17 cellular contexts compared by ENCODE assay signal in the genomic region with DNA sequence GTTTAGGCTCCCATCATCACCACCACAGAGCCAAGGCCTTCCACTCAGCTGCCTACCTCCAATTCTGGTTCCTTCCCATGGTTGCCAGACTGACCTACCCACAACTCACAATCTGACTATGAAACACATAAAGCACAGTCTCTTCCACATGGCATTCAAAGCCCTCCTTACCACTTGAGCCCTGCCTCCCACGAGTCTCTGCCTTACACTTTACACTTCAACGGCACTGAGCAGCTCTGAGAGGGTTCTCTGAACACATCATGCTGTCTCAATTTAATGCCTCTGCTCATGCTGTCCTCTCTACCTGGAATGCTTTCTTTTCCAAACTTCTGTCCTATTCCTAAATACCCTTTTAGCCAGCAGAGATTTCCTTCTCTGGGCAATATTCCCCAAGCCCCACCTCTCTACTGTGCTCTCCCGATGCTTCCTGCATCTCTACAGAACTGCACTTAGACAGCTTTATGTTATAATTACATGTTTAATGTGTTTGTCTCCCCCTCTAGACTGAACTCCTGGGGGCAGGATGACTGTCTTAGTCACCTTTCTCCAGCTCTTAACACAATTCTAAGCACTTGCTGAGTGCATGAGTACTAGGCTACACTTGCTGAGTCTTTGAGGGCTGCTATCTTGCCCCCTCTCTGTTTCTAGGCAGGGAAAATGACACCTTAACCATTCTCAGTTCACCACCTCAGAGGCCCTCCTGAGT. TPM values are rescaled to one million over a fixed set of nuclear protein-coding genes. Genes with fewer than 3 reads are reported as not detected.
A peak's percentile ranks its signal among the peaks of the same experiment; 100 is the strongest.
DNase-seq lines count a peak whose midpoint lies in the region; ATAC-seq, FAIRE-seq and TF ChIP-seq lines count a peak whose summit lies in the region.
"Had no signal": no experiment of that assay in that cellular context is flagged by ENCODE, and none has a peak within 500 bp of the region (broad histone marks: within the 10 kb centered on the region; RNA-seq: fewer than 3 reads in every experiment).

No MANE protein-coding gene starts in this region.

- H3K9me3 Mint-ChIP-seq in astrocyte (ENCODE audit: unreplicated experiment): no peaks in the 10 kb centered on the region
- H3K9me3 Mint-ChIP-seq: activated T-helper 2 cell treated with anti-CD3 and anti-CD28 coated beads, Interferon-gamma antibody, Interleukin-2, Interleukin-4, amounts not matched to agents 10 μg/mL and 5 μg/mL and 100 μg/mL, durations not matched to agents 14 hours and 24 hours and 36 hours had no signal

- H4K20me1 ChIP-seq in SK-N-SH (ENCODE audit: insufficient read depth): peaks cover 60% of the 10 kb centered on the region
- H4K20me1 ChIP-seq in IMR-90 (ENCODE audit: insufficient read depth, low read length): peaks cover 23% of the 10 kb centered on the region; the same call in 1 of the 2 replicates
- H4K20me1 ChIP-seq in astrocyte (ENCODE audit: insufficient read depth, low read length): peaks cover 81% of the 10 kb centered on the region
- H4K20me1 ChIP-seq in smooth muscle cell (ENCODE audit: low read depth): peaks cover 83% of the 10 kb centered on the region

- no peaks in the 10 kb centered on the region for H3K9me3 ChIP-seq in SK-N-SH
- no peaks in the 10 kb centered on the region for H3K9me3 ChIP-seq in IMR-90 (ENCODE audit: control insufficient read depth, insufficient read depth, low read length)
- no peaks in the 10 kb centered on the region for H3K9me3 ChIP-seq in astrocyte (ENCODE audit: insufficient read depth, low read depth, low read length)
- H3K9me3 ChIP-seq in smooth muscle cell (replicated peaks; ENCODE audit: low read depth): no peaks in the 10 kb centered on the region
- no peaks in the 10 kb centered on the region for H3K9me3 ChIP-seq in Peyer's patch

- TF ChIP-seq CTCF in SK-N-SH (IDR thresholded peaks at IDR 0.05): no peak
- TF ChIP-seq CTCF in IMR-90 (conservative IDR thresholded peaks at IDR 0.05; ENCODE audit: low read depth, low read length): no peak
- TF ChIP-seq CTCF in astrocyte (IDR thresholded peaks at IDR 0.05; ENCODE audit: insufficient read depth, low read depth, low read length): no peak
- no peak for TF ChIP-seq CTCF in smooth muscle cell (IDR thresholded peaks at IDR 0.05; ENCODE audit: borderline replicate concordance, insufficient read depth, poor library complexity, severe bottlenecking)
- TF ChIP-seq CTCF in Peyer's patch (IDR thresholded peaks at IDR 0.05): no peak

- no peak for TF ChIP-seq RAD21 in SK-N-SH (IDR thresholded peaks at IDR 0.05; ENCODE audit: low read length)
- TF ChIP-seq RAD21 in IMR-90 (IDR thresholded peaks at IDR 0.05; ENCODE audit: low read length): no peak

- H3K27me3 Mint-ChIP-seq in astrocyte (ENCODE audit: low read depth, unreplicated experiment): no peaks in the 10 kb centered on the region
- H3K27me3 Mint-ChIP-seq: progenitor cell of endocrine pancreas had no signal

- H3F3A ChIP-seq in SK-N-SH (replicated peaks; ENCODE audit: insufficient read depth) (no peaks in the 10 kb centered on the region), smooth muscle cell (ENCODE audit: low read depth) (peaks cover 4% of the 10 kb centered on the region)

- no peak overlapping the region for H3K56ac ChIP-seq in IMR-90 (ENCODE audit: extremely low read depth, insufficient read depth, low read length)

- WGBS in SK-N-SH (ENCODE audit: low lambda C conversion rate): 74% methylated on average over 3 of the region's 3 CpGs
- no CpG with 5 or more reads among the region's 3 CpGs for WGBS in IMR-90 (ENCODE audit: extremely low coverage in 2 of 2, insufficient read length in 1 of 2), 2 experiments
- WGBS in smooth muscle cell (ENCODE audit: low lambda C conversion rate): 47% methylated on average over 3 of the region's 3 CpGs

- H3K4me3 ChIP-seq in SK-N-SH (ENCODE audit: low read depth in 2 of 2, low read length in 1 of 2) (no peak overlapping the region), IMR-90 (ENCODE audit: insufficient read depth, low read depth, low read length) (no peak overlapping the region), astrocyte (ENCODE audit: insufficient read depth, low read depth, low read length) (no peak overlapping the region), smooth muscle cell (no peak overlapping the region), Peyer's patch (no peak overlapping the region)
- H3K4me3 ChIP-seq: dorsolateral prefrontal cortex had no signal

- in situ Hi-C loops in IMR-90 (cut with MboI; ENCODE audit: low sequenced_read_pairs): no loop called here

- POLR2A ChIA-PET in SK-N-SH (lab: Yijun Ruan, JAX): interaction anchor here (1.6 kb wide), 1 partner anchor 10 kb away, joined by 4 read pairs; no protein-coding TSS in a partner anchor
- POLR2A ChIA-PET in IMR-90 (lab: Charles Lee; ENCODE audit: unreplicated experiment): no interaction called here

- no peak overlapping the region for H4K91ac ChIP-seq in IMR-90 (ENCODE audit: insufficient read depth, low read depth, low read length)

- H3K14ac ChIP-seq in IMR-90 (replicated peaks; ENCODE audit: low read depth, low read length): peak overlapping the region; percentile 70; the same call in 1 of the 2 replicates

- H3K36me3 Mint-ChIP-seq in astrocyte (ENCODE audit: low read depth, unreplicated experiment): peaks cover 3% of the 10 kb centered on the region

- intact Hi-C loops in IMR-90 (cut with micrococcal nuclease): no loop called here

- H2AFZ ChIP-seq in SK-N-SH (ENCODE audit: low read depth) (no peak overlapping the region), IMR-90 (replicated peaks; ENCODE audit: low read length, poor library complexity) (no peak overlapping the region), astrocyte (ENCODE audit: low read depth, low read length) (no peak overlapping the region), smooth muscle cell (ENCODE audit: low read depth) (no peak overlapping the region)

- H2BK15ac ChIP-seq in IMR-90 (ENCODE audit: low read depth, low read length): no peak overlapping the region

- H2BK20ac ChIP-seq in IMR-90 (ENCODE audit: low read depth, low read length): no peak overlapping the region

- DNase-seq in SK-N-SH (no peak), IMR-90 (no peak), astrocyte (ENCODE audit: low read depth) (no peak), smooth muscle cell (lab: John Stamatoyannopoulos, UW; ENCODE audit: unreplicated experiment) (no peak), Peyer's patch (no peak), DMS 273 treated with DMSO at 0.1 percent for 48 hours (lab: John Stamatoyannopoulos, UW) (no peak), NCI-H524 treated with DMSO at 0.1 percent for 48 hours (lab: John Stamatoyannopoulos, UW) (no peak)
- DNase-seq: activated CD4-positive, alpha-beta T cell treated with anti-CD3 and anti-CD28 coated beads for 4 hours; dorsolateral prefrontal cortex; kidney glomerular epithelial cell; NCI-H146; NCI-H526 had no signal

- no peaks in the 10 kb centered on the region for H3K36me3 ChIP-seq in SK-N-SH (replicated peaks in 1 of 2; ENCODE audit: control insufficient read depth in 1 of 2, insufficient read depth in 2 of 2, low read length in 1 of 2)
- H3K36me3 ChIP-seq in IMR-90 (ENCODE audit: control insufficient read depth, insufficient read depth, low read length): no peaks in the 10 kb centered on the region
- H3K36me3 ChIP-seq in astrocyte (ENCODE audit: insufficient read depth, low read length): no peaks in the 10 kb centered on the region
- no peaks in the 10 kb centered on the region for H3K36me3 ChIP-seq in smooth muscle cell (ENCODE audit: low read depth)
- no peaks in the 10 kb centered on the region for H3K36me3 ChIP-seq in Peyer's patch

- no peak overlapping the region for H4K8ac ChIP-seq in IMR-90 (ENCODE audit: low read depth in 2 of 2, low read length in 2 of 2)

- no peaks in the 10 kb centered on the region for H3K9me2 ChIP-seq in SK-N-SH

- no peak overlapping the region for H2BK5ac ChIP-seq in IMR-90 (ENCODE audit: low read depth, low read length, poor library complexity, severe bottlenecking)

- H3K27me3 ChIP-seq in SK-N-SH (ENCODE audit: insufficient read depth) (no peaks in the 10 kb centered on the region), IMR-90 (ENCODE audit: control insufficient read depth, insufficient read depth, low read length) (no peaks in the 10 kb centered on the region), astrocyte (ENCODE audit: insufficient read depth, low read length) (no peaks in the 10 kb centered on the region), smooth muscle cell (ENCODE audit: low read depth) (no peaks in the 10 kb centered on the region), Peyer's patch (no peaks in the 10 kb centered on the region)
- H3K27me3 ChIP-seq: dorsolateral prefrontal cortex had no signal

- no peak overlapping the region for H3K9ac ChIP-seq in SK-N-SH
- no peak overlapping the region for H3K9ac ChIP-seq in IMR-90 (ENCODE audit: low read depth, low read length)
- no peak overlapping the region for H3K9ac ChIP-seq in astrocyte (ENCODE audit: low read length)
- H3K9ac ChIP-seq in smooth muscle cell (ENCODE audit: low read depth): no peak overlapping the region

- peaks cover 28% of the 10 kb centered on the region for H3K4me1 Mint-ChIP-seq in astrocyte (ENCODE audit: low read depth, unreplicated experiment)

- H2AK5ac ChIP-seq in IMR-90 (ENCODE audit: low read depth, low read length): peak overlapping the region; percentile 50; the same call in 1 of the 2 replicates

- no peak overlapping the region for H3K18ac ChIP-seq in IMR-90 (ENCODE audit: low read depth, low read length)

- H3K27ac ChIP-seq in SK-N-SH (ENCODE audit: low read depth in 2 of 2, low read length in 1 of 2) (no peak overlapping the region), IMR-90 (ENCODE audit: insufficient read depth, low read length) (no peak overlapping the region), astrocyte (ENCODE audit: low read depth, low read length) (no peak overlapping the region), smooth muscle cell (ENCODE audit: low read depth) (no peak overlapping the region), Peyer's patch (no peak overlapping the region)
- H3K27ac ChIP-seq: HL-60 had no signal

- TF ChIP-seq EP300 in SK-N-SH (IDR thresholded peaks at IDR 0.05; ENCODE audit: borderline replicate concordance in 1 of 2, low read depth in 1 of 2, low read length in 1 of 2): no peak

- CTCF ChIA-PET in SK-N-SH (lab: Yijun Ruan, JAX) (interaction anchor here (0.9 to 2.5 kb wide), 7 partner anchors 11 to 63 kb away, joined by 3 to 6 read pairs (median 3); a partner anchor contains a TSS), IMR-90 (lab: Yijun Ruan, JAX) (interaction anchor here (1.0 kb wide), 1 partner anchor 22 kb away, joined by 4 read pairs; no protein-coding TSS in a partner anchor)

- FAIRE-seq in astrocyte (lab: Jason Lieb, UNC): no peak
- FAIRE-seq: GM18507 had no signal

- H3K23ac ChIP-seq in IMR-90 (ENCODE audit: low read depth, low read length): 0 out of 2 replicates have a peak overlapping the region, but pooled peaks have one; percentile 28

- no peak overlapping the region for H2BK120ac ChIP-seq in IMR-90 (ENCODE audit: low read depth, low read length)

- BruUV-seq in IMR-90 (replicated peaks; lab: Mats Ljungman, UMichigan): no TSS peak

- no peak overlapping the region for H3K4ac ChIP-seq in IMR-90 (ENCODE audit: low read depth, low read length)

- H3K79me2 ChIP-seq in SK-N-SH (ENCODE audit: insufficient read depth): peaks cover 99% of the 10 kb centered on the region
- peaks cover 93% of the 10 kb centered on the region for H3K79me2 ChIP-seq in astrocyte (ENCODE audit: insufficient read depth, low read length)
- H3K79me2 ChIP-seq in smooth muscle cell (ENCODE audit: low read depth): peaks cover 97% of the 10 kb centered on the region

- peaks cover 9% of the 10 kb centered on the region for H3K9me1 ChIP-seq in IMR-90 (ENCODE audit: insufficient read depth, low read length)

- peaks cover 2 to 9% of the 10 kb centered on the region in 2 experiments; a peak in 2 of 4 replicates for H3K4me1 ChIP-seq in SK-N-SH (ENCODE audit: control insufficient read depth in 1 of 2, insufficient read depth in 2 of 2, low read depth in 1 of 2, low read length in 1 of 2)
- peaks cover 8% of the 10 kb centered on the region for H3K4me1 ChIP-seq in IMR-90 (ENCODE audit: control insufficient read depth, insufficient read depth, low read length)
- H3K4me1 ChIP-seq in astrocyte (ENCODE audit: insufficient read depth, low read length): peaks cover 9% of the 10 kb centered on the region
- peaks cover 4% of the 10 kb centered on the region for H3K4me1 ChIP-seq in smooth muscle cell (ENCODE audit: low read depth)
- peaks cover 0 to 5% (median 0%) of the 10 kb centered on the region in 4 donors for H3K4me1 ChIP-seq in Peyer's patch

- no peak for TF ChIP-seq POLR2A in IMR-90 (IDR thresholded peaks at IDR 0.05; ENCODE audit: low read depth, low read length)
- TF ChIP-seq POLR2A in Peyer's patch (IDR thresholded peaks at IDR 0.05): no peak

- dilution Hi-C loops in IMR-90 (cut with HindIII; ENCODE audit: low sequenced_read_pairs, unreplicated experiment): no loop called here

- H3K4me3 Mint-ChIP-seq in astrocyte (ENCODE audit: unreplicated experiment): peak overlapping the region; percentile 6

- ATAC-seq in SK-N-SH treated with all-trans-retinoic acid at 6 μM for 48 hours: no peak; the same call in 2 of the 3 replicates
- ATAC-seq in IMR-90 (ENCODE audit: low read depth): no peak; the same call in 1 of the 2 replicates

- peak overlapping the region; percentile 42 for H3K27ac Mint-ChIP-seq in astrocyte (ENCODE audit: unreplicated experiment)
- H3K27ac Mint-ChIP-seq: activated T-helper 2 cell treated with anti-CD3 and anti-CD28 coated beads, Interferon-gamma antibody, Interleukin-2, Interleukin-4, amounts not matched to agents 10 μg/mL and 5 μg/mL and 100 μg/mL, durations not matched to agents 14 hours and 24 hours and 36 hours; progenitor cell of endocrine pancreas had no signal

- H3K4me2 ChIP-seq in SK-N-SH (peak overlapping the region; percentile 19; the same call in 1 of the 2 replicates), IMR-90 (ENCODE audit: low read depth, low read length) (no peak overlapping the region), astrocyte (ENCODE audit: low read length) (no peak overlapping the region), smooth muscle cell (peak overlapping the region; percentile 8)

- H2AK9ac ChIP-seq in IMR-90 (replicated peaks; ENCODE audit: low read depth, low read length, poor library complexity): no peak overlapping the region

- no peak overlapping the region for H4K5ac ChIP-seq in IMR-90 (ENCODE audit: low read depth, low read length)

- peaks cover 36 to 84% of the 10 kb centered on the region in 2 experiments for H3K79me1 ChIP-seq in IMR-90 (ENCODE audit: low read depth in 1 of 2, low read length in 2 of 2)

RNA-seq across cellular contexts. Expression of a gene that starts 23.4 kb away (rescaled TPM):
- 10.2 and 13.1 TPM in 2 replicates for polyA plus RNA-seq in SK-N-SH (2012; rRNA removed)
- polyA plus RNA-seq in SK-N-SH (2012; cell fraction: cytosol; rRNA removed): 6.6 and 8.8 TPM in 2 replicates
- polyA plus RNA-seq in SK-N-SH (2012; cell fraction: nucleus; rRNA removed): 19.5 and 24.9 TPM in 2 replicates
- 34.4 and 36.4 TPM in 2 replicates for total RNA-seq in IMR-90 (2012; rRNA removed)
- polyA plus RNA-seq in IMR-90 (2012; rRNA removed): 13.2 and 16.3 TPM in 2 replicates
- 7.6 TPM in 2 replicates for polyA plus RNA-seq in IMR-90 (2012; cell fraction: cytosol; rRNA removed)
- 23.2 and 32.5 TPM in 2 replicates for polyA plus RNA-seq in IMR-90 (2012; cell fraction: nucleus; rRNA removed; ENCODE audit: low replicate concordance)
- total RNA-seq in astrocyte: 58.4 and 62.9 TPM in 2 replicates
- total RNA-seq in smooth muscle cell: 18.3 and 20.8 TPM in 2 replicates
- 19.7 and 21.7 TPM in 2 replicates for polyA plus RNA-seq in smooth muscle cell
- 10 to 100 TPM in 2 of 4 donors, 1 to 10 TPM in 2; 2.1 to 40.4 (median 8.2) TPM for total RNA-seq in Peyer's patch

RNA-seq across cellular contexts. Expression of a gene that starts 57.6 kb away (rescaled TPM):
- polyA plus RNA-seq in SK-N-SH (2012; rRNA removed) (290 and 360 TPM in 2 replicates), IMR-90 (2012; rRNA removed) (267 and 285 TPM in 2 replicates), smooth muscle cell (611 and 663 TPM in 2 replicates)
- polyA plus RNA-seq in SK-N-SH (2012; cell fraction: cytosol; rRNA removed): 355 TPM in 2 replicates
- polyA plus RNA-seq in SK-N-SH (2012; cell fraction: nucleus; rRNA removed): 242 and 304 TPM in 2 replicates
- total RNA-seq in IMR-90 (2012; rRNA removed) (255 and 369 TPM in 2 replicates), astrocyte (434 and 452 TPM in 2 replicates), smooth muscle cell (677 and 679 TPM in 2 replicates), Peyer's patch (1,000 to 10,000 TPM in 1 of 4 donors, 100 to 1,000 TPM in 3; 104 to 1,479 (median 689) TPM)
- 145 and 287 TPM in 2 replicates for polyA plus RNA-seq in IMR-90 (2012; cell fraction: cytosol; rRNA removed)
- 57.9 and 235 TPM in 2 replicates for polyA plus RNA-seq in IMR-90 (2012; cell fraction: nucleus; rRNA removed; ENCODE audit: low replicate concordance)

Comparison
In these comparisons a context has a peak if more than half of its experiments do, and no peak if none do; other contexts are left out.
1. H3K4me2 ChIP-seq: peak in SK-N-SH (single experiment) and smooth muscle cell (single experiment); none in IMR-90 (single experiment) and astrocyte (single experiment).